9 cellular contexts compared by ENCODE assay signal in genomic region chr1:161622054-161622453, GRCh38. TPM values are rescaled to one million over a fixed set of nuclear protein-coding genes. Genes with fewer than 3 reads are reported as not detected.
A peak's percentile ranks its signal among the peaks of the same experiment; 100 is the strongest.
DNase-seq lines count a peak whose midpoint lies in the region; ATAC-seq and TF ChIP-seq lines count a peak whose summit lies in the region.
"Not testable (repeated sequence)": the region's sequence is repeated elsewhere in the genome, so short reads cannot be mapped to it uniquely, and the experiment has no call there.
"Had no signal": no experiment of that assay in that cellular context is flagged by ENCODE, and none has a peak within 500 bp of the region (broad histone marks: within the 10 kb centered on the region; RNA-seq: fewer than 3 reads in every experiment).

No MANE protein-coding gene starts in this region.

- not testable (repeated sequence) for H3K4me3 ChIP-seq in GM12864 (ENCODE audit: low read depth, low read length)
- H3K4me3 ChIP-seq in PC-3 (ENCODE audit: low read length) (peak overlapping the region; percentile 69; the same call in 1 of the 2 replicates), epithelial cell of esophagus (ENCODE audit: low read length) (peak overlapping the region; percentile 51)

- H3K27ac Mint-ChIP-seq in activated T-cell treated with anti-CD3 and anti-CD28 coated beads, Interleukin-2, amount 50 U/mL, for 72 hours = peak overlapping the region; percentile 99
- H3K27ac Mint-ChIP-seq in naive B cell = peak overlapping the region in 5 of 6 donors; percentile 47 to 97 (median 92)
- H3K27ac Mint-ChIP-seq in stimulated activated naive CD8-positive, alpha-beta T cell treated with anti-CD3 and anti-CD28 coated beads, Interleukin-15, amount 100 ng/mL, for 72 hours = peak overlapping the region; percentile 8 to 100

- H4K20me1 ChIP-seq in PC-3 (ENCODE audit: low read length) = not testable (repeated sequence)

- H3K4me2 ChIP-seq in PC-3 (ENCODE audit: low read length) = peak overlapping the region; percentile 72; the same call in 1 of the 2 replicates

- H2AFZ ChIP-seq in PC-3 (ENCODE audit: low read length) = not testable (repeated sequence)

- not testable (repeated sequence) for H3K27ac ChIP-seq in PC-3 (ENCODE audit: low read length)

- peak overlapping the region; percentile 95 to 96 for H3K4me3 Mint-ChIP-seq in activated T-cell treated with anti-CD3 and anti-CD28 coated beads, Interleukin-2, amount 50 U/mL, for 72 hours
- H3K4me3 Mint-ChIP-seq in naive B cell = peak overlapping the region; percentile 71 to 97 (median 88)
- H3K4me3 Mint-ChIP-seq in stimulated activated naive CD8-positive, alpha-beta T cell treated with anti-CD3 and anti-CD28 coated beads, Interleukin-15, amount 100 ng/mL, for 72 hours = peak overlapping the region; percentile 93 to 95

- not testable (repeated sequence) for H3F3A ChIP-seq in PC-3 (ENCODE audit: low read length, unreplicated experiment)

- intact Hi-C loops in PC-3 (cut with micrococcal nuclease) = not testable (repeated sequence)

- not testable (repeated sequence) for H3K27me3 ChIP-seq in PC-3 (ENCODE audit: low read length)

- DNase-seq in GM12864 (ENCODE audit: low read depth) (peak; percentile 15), PC-3 (peak; percentile 8), epithelial cell of esophagus (ENCODE audit: low read depth) (peak; percentile 71), naive B cell (peak; percentile 27)
- peak in 1 of 2 donors; percentile 15 for DNase-seq in activated T-cell treated with anti-CD3 and anti-CD28 coated beads, Interleukin-2, amount 50 U/mL, for 72 hours
- DNase-seq in stimulated activated naive CD8-positive, alpha-beta T cell treated with anti-CD3 and anti-CD28 coated beads, Interleukin-15, amount 100 ng/mL, for 72 hours = peak in 1 of 2 donors; percentile 30

- H3K4me1 ChIP-seq in PC-3 (ENCODE audit: insufficient read depth, low read length) = not testable (repeated sequence)

- H3K79me2 ChIP-seq in PC-3 (ENCODE audit: low read length) = not testable (repeated sequence)

- BruUV-seq in PC-3 (replicated peaks; lab: Mats Ljungman, UMichigan) = not testable (repeated sequence)

- H3K9ac ChIP-seq in PC-3 (ENCODE audit: low read length) = not testable (repeated sequence)

- POLR2A ChIA-PET in PC-3 (lab: Charles Lee; ENCODE audit: unreplicated experiment) = not testable (repeated sequence)

- not testable (repeated sequence) for H3K9me3 Mint-ChIP-seq in activated T-cell treated with anti-CD3 and anti-CD28 coated beads, Interleukin-2, amount 50 U/mL, for 72 hours; naive B cell; stimulated activated naive CD8-positive, alpha-beta T cell treated with anti-CD3 and anti-CD28 coated beads, Interleukin-15, amount 100 ng/mL, for 72 hours

- peaks cover 43% of the 10 kb centered on the region for H3K4me1 Mint-ChIP-seq in activated T-cell treated with anti-CD3 and anti-CD28 coated beads, Interleukin-2, amount 50 U/mL, for 72 hours (ENCODE audit: low read depth)
- H3K4me1 Mint-ChIP-seq in naive B cell = peaks cover 20 to 52% (median 22%) of the 10 kb centered on the region in 3 donors
- H3K4me1 Mint-ChIP-seq in stimulated activated naive CD8-positive, alpha-beta T cell treated with anti-CD3 and anti-CD28 coated beads, Interleukin-15, amount 100 ng/mL, for 72 hours = peaks cover 44% of the 10 kb centered on the region

- CTCF ChIA-PET in PC-3 (lab: Charles Lee) = interaction anchor here (0.6 kb wide), 1 partner anchor 117 kb away, joined by 3 read pairs; no protein-coding TSS in a partner anchor

- H3K9me2 ChIP-seq in PC-3 (replicated peaks; ENCODE audit: low read length) = not testable (repeated sequence)

- TF ChIP-seq CTCF in GM12864 (IDR thresholded peaks at IDR 0.05; ENCODE audit: low read depth, low read length, missing control alignments); PC-3 (conservative IDR thresholded peaks at IDR 0.05; ENCODE audit: low read depth, low read length); epithelial cell of esophagus (IDR thresholded peaks at IDR 0.05; ENCODE audit: insufficient read depth, low read depth, low read length, missing control alignments): not testable (repeated sequence)

- not testable (repeated sequence) for H3K36me3 ChIP-seq in PC-3 (ENCODE audit: low read depth, low read length)

- H3K9me3 ChIP-seq in PC-3 (ENCODE audit: low read length) = not testable (repeated sequence)

- H3K27me3 Mint-ChIP-seq in activated T-cell treated with anti-CD3 and anti-CD28 coated beads, Interleukin-2, amount 50 U/mL, for 72 hours (ENCODE audit: low read depth); naive B cell; stimulated activated naive CD8-positive, alpha-beta T cell treated with anti-CD3 and anti-CD28 coated beads, Interleukin-15, amount 100 ng/mL, for 72 hours: not testable (repeated sequence)

- ATAC-seq in GM21737 (IDR thresholded peaks at IDR 0.05; ENCODE audit: unreplicated experiment) (peak; percentile 13), HG03442 (IDR thresholded peaks at IDR 0.05; ENCODE audit: unreplicated experiment) (peak; percentile 29), PC-3 (peak; percentile 18; the same call in 1 of the 2 replicates), naive B cell (ENCODE audit: low read depth in 2 of 2) (peak; percentile 17 to 27)
- ATAC-seq in activated T-cell treated with anti-CD3 and anti-CD28 coated beads, Interleukin-2, amount 50 U/mL, for 72 hours (replicated peaks in 1 of 2) = peak; percentile 29 to 44
- ATAC-seq in stimulated activated naive CD8-positive, alpha-beta T cell treated with anti-CD3 and anti-CD28 coated beads, Interleukin-15, amount 100 ng/mL, for 72 hours = peak; percentile 24

- H3K36me3 Mint-ChIP-seq in activated T-cell treated with anti-CD3 and anti-CD28 coated beads, Interleukin-2, amount 50 U/mL, for 72 hours (ENCODE audit: insufficient read depth in 2 of 2); naive B cell: not testable (repeated sequence)

RNA-seq across cellular contexts. Expression of gene FCGR3B, which starts 8.9 kb away (rescaled TPM):
- not detected in 2 replicates for total RNA-seq in PC-3 (2014; rRNA removed)
- total RNA-seq in activated T-cell treated with anti-CD3 and anti-CD28 coated beads, Interleukin-2, amount 50 U/mL, for 72 hours = under 1 TPM in 1 of 2 donors, not detected in 1; 0.30 TPM
- 1 to 10 TPM in 3 of 6 donors, under 1 TPM in 1, not detected in 2; 0.27 to 9.4 (median 1.1) TPM for polyA plus RNA-seq in naive B cell (ENCODE audit: low read depth in 6 of 6)
- total RNA-seq: kidney epithelial cell had no signal

RNA-seq across cellular contexts. Expression of gene FCGR2B, which starts 40.9 kb away (rescaled TPM):
- not detected in 2 replicates for total RNA-seq in PC-3 (2014; rRNA removed)
- total RNA-seq in activated T-cell treated with anti-CD3 and anti-CD28 coated beads, Interleukin-2, amount 50 U/mL, for 72 hours = not detected
- polyA plus RNA-seq in naive B cell (ENCODE audit: low read depth in 6 of 6) = 100 to 1,000 TPM; 232 to 404 (median 304) TPM
- total RNA-seq: kidney epithelial cell had no signal
